In the genomic region with DNA sequence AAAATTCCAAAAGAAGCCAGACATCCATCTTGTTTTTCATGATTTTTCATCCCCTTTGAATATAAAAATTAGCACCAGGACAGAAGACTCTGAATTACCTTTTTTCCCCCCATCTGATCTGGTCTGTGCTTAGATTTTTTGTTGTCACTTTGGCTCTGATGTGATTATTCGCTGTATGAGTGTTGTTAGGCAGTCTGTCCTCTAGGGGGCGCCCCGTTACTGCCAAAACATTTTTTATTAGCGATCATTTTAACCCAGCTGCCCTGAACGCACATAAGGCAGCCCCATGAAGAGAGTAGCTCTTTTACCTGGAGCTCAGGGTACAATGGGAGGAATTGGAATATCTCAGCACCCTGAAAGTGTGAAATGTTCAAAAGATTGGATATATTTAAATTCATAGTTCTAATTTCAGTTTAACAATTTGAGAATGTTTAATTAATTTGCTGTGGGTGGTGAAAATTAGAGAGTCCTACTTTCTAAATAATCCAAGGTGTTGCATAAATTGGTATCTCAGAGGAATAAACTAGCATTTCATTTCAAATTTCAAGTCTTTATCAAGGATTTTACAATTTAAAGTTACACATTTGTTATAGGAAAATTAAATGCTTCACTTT, we compare ENCODE assay signal across 8 cellular contexts.
DNase-seq lines count a peak whose midpoint lies in the region; ATAC-seq and TF ChIP-seq lines count a peak whose summit lies in the region.

No MANE protein-coding gene starts in this region.

- H3K36me3 Mint-ChIP-seq in activated T-cell treated with anti-CD3 and anti-CD28 coated beads, Interleukin-2, amount 50 U/mL, for 24 hours (ENCODE audit: low read depth): peaks cover 91% of the 10 kb centered on the region
- H3K36me3 Mint-ChIP-seq in nephron (ENCODE audit: low read depth): peaks cover 68% of the 10 kb centered on the region

- peaks cover 19% of the 10 kb centered on the region for H3K36me3 ChIP-seq in PC-9 (ENCODE audit: low read depth)

- H3K4me2 ChIP-seq in PC-9: no peak overlapping the region

- peaks cover 7% of the 10 kb centered on the region for H3K4me1 Mint-ChIP-seq in activated T-cell treated with anti-CD3 and anti-CD28 coated beads, Interleukin-2, amount 50 U/mL, for 24 hours (ENCODE audit: low read depth)
- H3K4me1 Mint-ChIP-seq in nephron: no peaks in the 10 kb centered on the region

- no peak overlapping the region for H2AFZ ChIP-seq in PC-9

- H3K4me1 ChIP-seq in PC-9 (replicated peaks; ENCODE audit: insufficient read depth): no peaks in the 10 kb centered on the region

- no peak overlapping the region for H3K4me3 Mint-ChIP-seq in activated T-cell treated with anti-CD3 and anti-CD28 coated beads, Interleukin-2, amount 50 U/mL, for 24 hours
- H3K4me3 Mint-ChIP-seq in nephron: no peak overlapping the region

- H3K9me3 Mint-ChIP-seq in activated T-cell treated with anti-CD3 and anti-CD28 coated beads, Interleukin-2, amount 50 U/mL, for 24 hours: no peaks in the 10 kb centered on the region
- no peaks in the 10 kb centered on the region for H3K9me3 Mint-ChIP-seq in nephron

- H3K9me2 ChIP-seq in PC-9 (ENCODE audit: insufficient read depth): no peaks in the 10 kb centered on the region

- no peak overlapping the region for H3K4me3 ChIP-seq in PC-9

- peak; percentile 82 for DNase-seq in DMS 273 (lab: John Stamatoyannopoulos, UW; ENCODE audit: unreplicated experiment)
- DNase-seq in Kasumi-1 (lab: John Stamatoyannopoulos, UW): peak; percentile 78 to 91
- peak; percentile 45 to 63 for DNase-seq in PC-9
- DNase-seq in activated T-cell treated with anti-CD3 and anti-CD28 coated beads, Interleukin-2, amount 50 U/mL, for 24 hours: peak; percentile 87
- DNase-seq in fibroblast of gingiva (ENCODE audit: low read depth): peak; percentile 56
- DNase-seq in stimulated activated naive CD4-positive, alpha-beta T cell (lab: John Stamatoyannopoulos, UW): peak; percentile 56 to 90 (median 79)

- no peaks in the 10 kb centered on the region for H3K27me3 Mint-ChIP-seq in activated T-cell treated with anti-CD3 and anti-CD28 coated beads, Interleukin-2, amount 50 U/mL, for 24 hours
- no peaks in the 10 kb centered on the region for H3K27me3 Mint-ChIP-seq in nephron (ENCODE audit: low read depth)

- POLR2A ChIA-PET in PC-9 (lab: Charles Lee; ENCODE audit: unreplicated experiment): interaction anchor here (0.6 kb wide), 1 partner anchor 85 kb away, joined by 3 read pairs; no protein-coding TSS in a partner anchor

- H3K27me3 ChIP-seq in PC-9 (ENCODE audit: insufficient read depth, low read depth): no peaks in the 10 kb centered on the region

- BruUV-seq in PC-9 (replicated peaks; lab: Mats Ljungman, UMichigan): no TSS peak

- ATAC-seq in GM18867 (IDR thresholded peaks at IDR 0.05; ENCODE audit: unreplicated experiment): no peak

- H3K9me3 ChIP-seq in PC-9 (ENCODE audit: insufficient read depth, low read depth): no peaks in the 10 kb centered on the region

- H3F3A ChIP-seq in PC-9 (ENCODE audit: insufficient read depth, low read depth): peaks cover 27% of the 10 kb centered on the region

- no peaks in the 10 kb centered on the region for H4K20me1 ChIP-seq in PC-9 (ENCODE audit: insufficient read depth)

- H3K27ac ChIP-seq in PC-9: no peak overlapping the region

- TF ChIP-seq CTCF in PC-9 (conservative IDR thresholded peaks at IDR 0.05) (peak; percentile 93), nephron (IDR thresholded peaks at IDR 0.05; ENCODE audit: unreplicated experiment in 3 of 3) (peak; percentile 84 to 95 (median 86))

- intact Hi-C loops in PC-9 (cut with micrococcal nuclease; ENCODE audit: unreplicated experiment): loop anchor here (1.0 kb wide), 3 partner anchors 65 to 238 kb away; no protein-coding TSS in a partner anchor

- no peaks in the 10 kb centered on the region for H3K79me2 ChIP-seq in PC-9 (ENCODE audit: low read depth)

- CTCF ChIA-PET in PC-9 (lab: Charles Lee): interaction anchor here (0.5 to 1.2 kb wide), 5 partner anchors 65 to 138 kb away, joined by 3 to 5 read pairs (median 4); no protein-coding TSS in a partner anchor

- H3K27ac Mint-ChIP-seq in activated T-cell treated with anti-CD3 and anti-CD28 coated beads, Interleukin-2, amount 50 U/mL, for 24 hours: no peak overlapping the region
- no peak overlapping the region for H3K27ac Mint-ChIP-seq in nephron
